Comparison of ENCODE assay signal across 10 cellular contexts in genomic region chr2:205902041-205902898, GRCh38.
DNase-seq lines count a peak whose midpoint lies in the region; ATAC-seq and TF ChIP-seq lines count a peak whose summit lies in the region.
"Had no signal": no experiment of that assay in that cellular context is flagged by ENCODE, and none has a peak within 500 bp of the region (broad histone marks: within the 10 kb centered on the region; RNA-seq: fewer than 3 reads in every experiment).

No MANE protein-coding gene starts in this region.

- no peaks in the 10 kb centered on the region for H3K27me3 ChIP-seq in Caco-2 (replicated peaks; ENCODE audit: control insufficient read depth, insufficient read depth, low read length)
- no peaks in the 10 kb centered on the region for H3K27me3 ChIP-seq in mesendoderm (ENCODE audit: insufficient read depth, low read length, poor library complexity)

- TF ChIP-seq CTCF in Caco-2 (IDR thresholded peaks at IDR 0.05; ENCODE audit: insufficient read depth in 1 of 2, low read depth in 1 of 2, low read length in 1 of 2, severe bottlenecking in 1 of 2, unreplicated experiment in 1 of 2) = no peak
- no peak for TF ChIP-seq CTCF in brain (conservative IDR thresholded peaks at IDR 0.05)
- no peak for TF ChIP-seq CTCF in chondrocyte (IDR thresholded peaks at IDR 0.05)

- peak overlapping the region; percentile 20 for H3K18ac ChIP-seq in mesendoderm (ENCODE audit: low read length)

- H2BK5ac ChIP-seq in mesendoderm (ENCODE audit: low read length) = no peak overlapping the region

- H4K8ac ChIP-seq in mesendoderm (ENCODE audit: low read depth, low read length) = no peak overlapping the region

- no peak overlapping the region for H4K5ac ChIP-seq in mesendoderm (ENCODE audit: low read length)

- peak; percentile 65 to 74 for DNase-seq in Caco-2
- DNase-seq in NCI-H146 treated with DMSO at 0.1 percent for 48 hours (lab: John Stamatoyannopoulos, UW; ENCODE audit: unreplicated experiment) = peak; percentile 64
- peak; percentile 74 for DNase-seq in mesendoderm
- no peak for DNase-seq in chondrocyte (ENCODE audit: low spot score)
- no peak for DNase-seq in activated effector memory CD4-positive, alpha-beta T cell treated with anti-CD3 and anti-CD28 coated beads, Interleukin-2, amount 50 U/mL, for 16 hours
- no peak for DNase-seq in effector CD8-positive, alpha-beta T cell (lab: John Stamatoyannopoulos, UW)
- DNase-seq: naive thymus-derived CD4-positive, alpha-beta T cell; T-helper 2 cell had no signal

- no peaks in the 10 kb centered on the region for H3K9me3 Mint-ChIP-seq in Caco-2 (ENCODE audit: unreplicated experiment)
- peaks cover 2 to 18% (median 7%) of the 10 kb centered on the region in 5 experiments for H3K9me3 Mint-ChIP-seq in brain
- peaks cover 7% of the 10 kb centered on the region for H3K9me3 Mint-ChIP-seq in chondrocyte (ENCODE audit: low read depth)

- no peak overlapping the region for H2BK15ac ChIP-seq in mesendoderm (replicated peaks; ENCODE audit: low read depth)

- H3K79me1 ChIP-seq in mesendoderm (ENCODE audit: low read length) = no peaks in the 10 kb centered on the region

- H3K4me2 ChIP-seq in mesendoderm (ENCODE audit: low read length) = no peak overlapping the region

- H3K27ac Mint-ChIP-seq in Caco-2 (ENCODE audit: unreplicated experiment) (peak overlapping the region; percentile 84), brain (peak overlapping the region in 3 of 5 experiments; percentile 76 to 89 (median 80)), chondrocyte (ENCODE audit: unreplicated experiment) (no peak overlapping the region)
- H3K27ac Mint-ChIP-seq: naive thymus-derived CD4-positive, alpha-beta T cell had no signal

- BruUV-seq in Caco-2 (replicated peaks; lab: Mats Ljungman, UMichigan) = no TSS peak

- ATAC-seq in GM19467 (IDR thresholded peaks at IDR 0.05; ENCODE audit: unreplicated experiment) = no peak
- ATAC-seq: naive thymus-derived CD4-positive, alpha-beta T cell had no signal

- POLR2A ChIA-PET in Caco-2 (lab: Charles Lee) = no interaction called here

- H3K4me3 ChIP-seq in Caco-2 (ENCODE audit: low read depth, low read length) (0 out of 2 replicates have a peak overlapping the region, but pooled peaks have one; percentile 0), mesendoderm (ENCODE audit: low read length) (no peak overlapping the region)

- H3K36me3 ChIP-seq in Caco-2 (ENCODE audit: control insufficient read depth, insufficient read depth, low read length) (no peaks in the 10 kb centered on the region), mesendoderm (ENCODE audit: control insufficient read depth, insufficient read depth, low read length) (no peaks in the 10 kb centered on the region)

- H3K36me3 Mint-ChIP-seq in Caco-2 (ENCODE audit: insufficient read depth, unreplicated experiment) = no peaks in the 10 kb centered on the region
- no peaks in the 10 kb centered on the region for H3K36me3 Mint-ChIP-seq in brain
- H3K36me3 Mint-ChIP-seq in chondrocyte (ENCODE audit: low read depth) = no peaks in the 10 kb centered on the region

- H3K23ac ChIP-seq in mesendoderm (ENCODE audit: low read length) = no peak overlapping the region

- H3K56ac ChIP-seq in mesendoderm (ENCODE audit: low read length) = no peak overlapping the region

- no peak overlapping the region for H3K4ac ChIP-seq in mesendoderm (ENCODE audit: low read depth, low read length)

- H3K27me3 Mint-ChIP-seq in Caco-2 (ENCODE audit: insufficient read depth, unreplicated experiment) (no peaks in the 10 kb centered on the region), brain (peaks cover 34% of the 10 kb centered on the region), chondrocyte (ENCODE audit: low read depth) (peaks cover 9% of the 10 kb centered on the region)

- no peak overlapping the region for H2AK5ac ChIP-seq in mesendoderm (ENCODE audit: low read length)

- intact Hi-C loops in Caco-2 (cut with micrococcal nuclease; ENCODE audit: unreplicated experiment) = loop anchor here (1.0 kb wide), 2 partner anchors 24 to 46 kb away; no protein-coding TSS in a partner anchor

- H2BK120ac ChIP-seq in mesendoderm (ENCODE audit: low read depth, low read length) = no peak overlapping the region

- no peak overlapping the region for H3K9ac ChIP-seq in mesendoderm (ENCODE audit: low read length)

- H3K27ac ChIP-seq in mesendoderm (ENCODE audit: low read depth, low read length) = no peak overlapping the region

- CTCF ChIA-PET in Caco-2 (lab: Charles Lee) = interaction anchor here (2.0 kb wide), 1 partner anchor 24 kb away, joined by 16 read pairs; no protein-coding TSS in a partner anchor

- peaks cover 17% of the 10 kb centered on the region for H3K4me1 Mint-ChIP-seq in Caco-2 (ENCODE audit: low read depth, unreplicated experiment)
- H3K4me1 Mint-ChIP-seq in brain = peaks cover 13% of the 10 kb centered on the region
- no peaks in the 10 kb centered on the region for H3K4me1 Mint-ChIP-seq in chondrocyte (ENCODE audit: low read depth)
- H3K4me1 Mint-ChIP-seq: naive thymus-derived CD4-positive, alpha-beta T cell had no signal

- H3K4me3 Mint-ChIP-seq in Caco-2 (ENCODE audit: unreplicated experiment) (peak overlapping the region; percentile 64), brain (no peak overlapping the region), chondrocyte (ENCODE audit: unreplicated experiment) (no peak overlapping the region)
- H3K4me3 Mint-ChIP-seq: naive thymus-derived CD4-positive, alpha-beta T cell had no signal

- no CpG with 5 or more reads among the region's 15 CpGs for WGBS in mesendoderm (ENCODE audit: extremely low coverage, insufficient coverage, low lambda C conversion rate)

- H3K4me1 ChIP-seq in Caco-2 = peaks cover 22% of the 10 kb centered on the region
- H3K4me1 ChIP-seq in mesendoderm (ENCODE audit: control insufficient read depth, low read depth, low read length) = no peaks in the 10 kb centered on the region

- no peaks in the 10 kb centered on the region for H3K9me3 ChIP-seq in Caco-2

- no peaks in the 10 kb centered on the region for H3K79me2 ChIP-seq in mesendoderm (ENCODE audit: control insufficient read depth, insufficient read depth, low read length)

Comparison
In these comparisons a context has a peak if more than half of its experiments do, and no peak if none do; other contexts are left out.
1. DNase-seq: peak in Caco-2 (2 of 2), NCI-H146 treated with DMSO at 0.1 percent for 48 hours (single experiment) and mesendoderm (single experiment); none in chondrocyte (single experiment), activated effector memory CD4-positive, alpha-beta T cell treated with anti-CD3 and anti-CD28 coated beads, Interleukin-2, amount 50 U/mL, for 16 hours (single experiment) and effector CD8-positive, alpha-beta T cell (single experiment).